Comparison of ENCODE assay signal across 22 cellular contexts in genomic region chr18:50578030-50578429, GRCh38. TPM values are rescaled to one million over a fixed set of nuclear protein-coding genes. Genes with fewer than 3 reads are reported as not detected.
"Had no signal": no experiment of that assay in that cellular context is flagged by ENCODE, and none has a peak within 500 bp of the region (broad histone marks: within the 10 kb centered on the region; RNA-seq: fewer than 3 reads in every experiment).

No MANE protein-coding gene starts in this region.

- H3K27ac ChIP-seq: cardiac muscle cell, esophagus squamous epithelium, gastrocnemius medialis, neural progenitor cell, testis had no signal

- H3K27me3 ChIP-seq: cardiac muscle cell, gastrocnemius medialis, neural progenitor cell, testis had no signal

- H3K9me3 ChIP-seq: esophagus squamous epithelium, gastrocnemius medialis, left ventricle myocardium inferior, testis had no signal

- H2AFZ ChIP-seq: neural progenitor cell had no signal

- H3K4me3 ChIP-seq: cardiac muscle cell, esophagus squamous epithelium, gastrocnemius medialis, left ventricle myocardium inferior, neural progenitor cell, testis had no signal

- H3K36me3 ChIP-seq: cardiac muscle cell, esophagus squamous epithelium, gastrocnemius medialis, left ventricle myocardium inferior, neural progenitor cell had no signal

- H3K9ac ChIP-seq: neural progenitor cell had no signal

- DNase-seq: activated CD4-positive, alpha-beta memory T cell treated with anti-CD3 and anti-CD28 coated beads, Interleukin-2, amount 10 ng/mL, durations not matched to agents 7 days and 5 days; activated CD4-positive, alpha-beta T cell treated with anti-CD3 and anti-CD28 coated beads for 4 hours; activated CD4-positive, CD25-positive, alpha-beta regulatory T cell; activated gamma-delta T cell; activated naive CD4-positive, alpha-beta T cell treated with anti-CD3 and anti-CD28 coated beads, Interleukin-2, amount 50 U/mL, for 16 hours; activated naive CD8-positive, alpha-beta T cell treated with anti-CD3 and anti-CD28 coated beads, Interleukin-2, amount 50 U/mL, for 24 hours; cortex of kidney; endodermal cell; esophagus squamous epithelium; hippocampal formation; kidney glomerular epithelial cell; left ventricle myocardium inferior; naive thymus-derived CD8-positive, alpha-beta T cell; retina; stimulated activated CD4-positive, alpha-beta T cell treated with anti-CD3 and anti-CD28 coated beads, Interleukin-4, amount 100 ng/mL, for 1 hour; stimulated activated naive CD4-positive, alpha-beta T cell; testis had no signal

- ATAC-seq: activated naive CD8-positive, alpha-beta T cell treated with anti-CD3 and anti-CD28 coated beads, Interleukin-2, amount 50 U/mL, for 24 hours; naive thymus-derived CD8-positive, alpha-beta T cell had no signal

- H3K4me2 ChIP-seq: neural progenitor cell had no signal

- H3K4me1 ChIP-seq: esophagus squamous epithelium, testis had no signal

RNA-seq across cellular contexts. Expression of gene MAPK4, which starts 18.1 kb away (rescaled TPM):
- total RNA-seq: activated CD4-positive, alpha-beta memory T cell treated with anti-CD3 and anti-CD28 coated beads, Interleukin-2, amount 10 ng/mL, durations not matched to agents 7 days and 5 days; activated T-helper 1 cell treated with anti-CD3 and anti-CD28 coated beads, Interleukin-12 subunit alpha, Interleukin-12 subunit beta, Interleukin-2, Interleukin-4 antibody, amounts not matched to agents 30 ng/mL and 10 ng/mL and 1 ng/mL, durations not matched to agents 14 hours and 24 hours and 36 hours; lung microvascular endothelial cell; naive thymus-derived CD8-positive, alpha-beta T cell had no signal
